Comparison of ENCODE assay signal across 9 cellular contexts in genomic region chr17:69961488-69962145, GRCh38.
A peak's percentile ranks its signal among the peaks of the same experiment; 100 is the strongest.
DNase-seq lines count a peak whose midpoint lies in the region; ATAC-seq and TF ChIP-seq lines count a peak whose summit lies in the region.
"Had no signal": no experiment of that assay in that cellular context is flagged by ENCODE, and none has a peak within 500 bp of the region (broad histone marks: within the 10 kb centered on the region; RNA-seq: fewer than 3 reads in every experiment).

No MANE protein-coding gene starts in this region.

- 0 out of 2 replicates have a peak overlapping the region, but pooled peaks have one; percentile 18 for H3K14ac ChIP-seq in IMR-90 (replicated peaks; ENCODE audit: low read depth, low read length)

- H3K27me3 ChIP-seq in IMR-90 (ENCODE audit: control insufficient read depth, insufficient read depth, low read length) = peaks cover 4% of the 10 kb centered on the region; the same call in 1 of the 2 replicates
- H3K27me3 ChIP-seq in PC-3 (ENCODE audit: low read length) = no peaks in the 10 kb centered on the region
- H3K27me3 ChIP-seq in sigmoid colon = no peaks in the 10 kb centered on the region
- H3K27me3 ChIP-seq in effector memory CD4-positive, alpha-beta T cell (replicated peaks; ENCODE audit: control insufficient read depth, insufficient read depth, low read length, poor library complexity, severe bottlenecking) = no peaks in the 10 kb centered on the region

- peak; percentile 88 for ATAC-seq in IMR-90 (ENCODE audit: low read depth)
- peak; percentile 92 for ATAC-seq in PC-3
- no peak for ATAC-seq in GM21390 (IDR thresholded peaks at IDR 0.05; ENCODE audit: unreplicated experiment)
- ATAC-seq: stimulated activated naive CD8-positive, alpha-beta T cell treated with anti-CD3 and anti-CD28 coated beads, Interleukin-15, amount 100 ng/mL, for 72 hours had no signal

- H3K27ac ChIP-seq in IMR-90 (ENCODE audit: insufficient read depth, low read length) (peak overlapping the region; percentile 36; the same call in 1 of the 2 replicates), PC-3 (ENCODE audit: low read length) (no peak overlapping the region), sigmoid colon (peak overlapping the region in 1 of 4 donors; percentile 43), RWPE1 (no peak overlapping the region)
- H3K27ac ChIP-seq in effector memory CD4-positive, alpha-beta T cell (ENCODE audit: insufficient read depth, low read length, poor library complexity, severe bottlenecking) = no peak overlapping the region

- in situ Hi-C loops in IMR-90 (cut with MboI; ENCODE audit: low sequenced_read_pairs) = no loop called here

- WGBS in IMR-90 (ENCODE audit: extremely low coverage in 2 of 2, insufficient read length in 1 of 2), 2 experiments = 25% methylated on average over 4 of the region's 7 CpGs; no CpG with 5 or more reads in 1 of the 2 experiments
- WGBS in sigmoid colon, 2 donors = 14 to 47% methylated on average over 7 of the region's 7 CpGs

- TF ChIP-seq RAD21 in IMR-90 (IDR thresholded peaks at IDR 0.05; ENCODE audit: low read length) = no peak

- peak overlapping the region; percentile 12; the same call in 1 of the 2 replicates for H3K4ac ChIP-seq in IMR-90 (ENCODE audit: low read depth, low read length)

- peak overlapping the region; percentile 4; the same call in 1 of the 2 replicates for H4K5ac ChIP-seq in IMR-90 (ENCODE audit: low read depth, low read length)

- no peak overlapping the region for H2AK9ac ChIP-seq in IMR-90 (replicated peaks; ENCODE audit: low read depth, low read length, poor library complexity)

- no peak overlapping the region for H3K27ac Mint-ChIP-seq in glutamatergic neuron (ENCODE audit: unreplicated experiment)
- H3K27ac Mint-ChIP-seq: stimulated activated naive CD8-positive, alpha-beta T cell treated with anti-CD3 and anti-CD28 coated beads, Interleukin-15, amount 100 ng/mL, for 72 hours had no signal

- peak overlapping the region; percentile 2; the same call in 1 of the 2 replicates for H3K23ac ChIP-seq in IMR-90 (ENCODE audit: low read depth, low read length)

- peak overlapping the region; percentile 0; the same call in 1 of the 2 replicates for H3K18ac ChIP-seq in IMR-90 (ENCODE audit: low read depth, low read length)

- H4K8ac ChIP-seq in IMR-90 (ENCODE audit: low read depth in 2 of 2, low read length in 2 of 2) = no peak overlapping the region

- H3K36me3 ChIP-seq in IMR-90 (ENCODE audit: control insufficient read depth, insufficient read depth, low read length) (no peaks in the 10 kb centered on the region), PC-3 (ENCODE audit: low read depth, low read length) (no peaks in the 10 kb centered on the region), sigmoid colon (no peaks in the 10 kb centered on the region)
- no peaks in the 10 kb centered on the region for H3K36me3 ChIP-seq in effector memory CD4-positive, alpha-beta T cell (ENCODE audit: control insufficient read depth, insufficient read depth, low read length)

- DNase-seq in IMR-90 (peak; percentile 47), PC-3 (peak; percentile 34), glutamatergic neuron (peak; percentile 38), sigmoid colon (peak; percentile 72), RWPE1 (ENCODE audit: low spot score) (no peak)
- no peak for DNase-seq in effector memory CD4-positive, alpha-beta T cell
- DNase-seq: activated CD4-positive, alpha-beta T cell treated with anti-CD3 and anti-CD28 coated beads for 1 hour; stimulated activated naive CD8-positive, alpha-beta T cell treated with anti-CD3 and anti-CD28 coated beads, Interleukin-15, amount 100 ng/mL, for 72 hours had no signal

- no peak for TF ChIP-seq EP300 in sigmoid colon (IDR thresholded peaks at IDR 0.05)

- no peaks in the 10 kb centered on the region for H3K9me2 ChIP-seq in PC-3 (replicated peaks; ENCODE audit: low read length)

- H3K4me2 ChIP-seq in IMR-90 (ENCODE audit: low read depth, low read length) (no peak overlapping the region; the same call in 1 of the 2 replicates), PC-3 (ENCODE audit: low read length) (peak overlapping the region; percentile 58)

- no peak for TF ChIP-seq CTCF in IMR-90 (conservative IDR thresholded peaks at IDR 0.05; ENCODE audit: low read depth, low read length)
- TF ChIP-seq CTCF in PC-3 (conservative IDR thresholded peaks at IDR 0.05; ENCODE audit: low read depth, low read length) = no peak
- TF ChIP-seq CTCF in glutamatergic neuron (IDR thresholded peaks at IDR 0.05; ENCODE audit: partially characterized antibody, unreplicated experiment) = no peak
- TF ChIP-seq CTCF in sigmoid colon (IDR thresholded peaks at IDR 0.05) = no peak
- TF ChIP-seq CTCF in RWPE1 (conservative IDR thresholded peaks at IDR 0.05; ENCODE audit: low read depth) = no peak

- TF ChIP-seq POLR2A in IMR-90 (IDR thresholded peaks at IDR 0.05; ENCODE audit: low read depth, low read length) (no peak), sigmoid colon (IDR thresholded peaks at IDR 0.05) (no peak)

- H3K4me1 ChIP-seq in IMR-90 (ENCODE audit: control insufficient read depth, insufficient read depth, low read length) = peaks cover 8% of the 10 kb centered on the region; the same call in 1 of the 2 replicates
- peaks cover 10% of the 10 kb centered on the region for H3K4me1 ChIP-seq in PC-3 (ENCODE audit: insufficient read depth, low read length)
- H3K4me1 ChIP-seq in sigmoid colon = peaks cover 0 to 26% (median 9%) of the 10 kb centered on the region in 4 donors
- no peaks in the 10 kb centered on the region for H3K4me1 ChIP-seq in effector memory CD4-positive, alpha-beta T cell (ENCODE audit: control insufficient read depth, insufficient read depth, low read length, poor library complexity, severe bottlenecking)

- no peak overlapping the region for H3K56ac ChIP-seq in IMR-90 (ENCODE audit: extremely low read depth, insufficient read depth, low read length)

- CTCF ChIA-PET in IMR-90 (lab: Yijun Ruan, JAX) (interaction anchor here (0.9 to 1.5 kb wide), 2 partner anchors 9 to 354 kb away, joined by 4 to 5 read pairs; no protein-coding TSS in a partner anchor), PC-3 (lab: Charles Lee) (interaction anchor here (1.1 kb wide), 1 partner anchor 354 kb away, joined by 5 read pairs; no protein-coding TSS in a partner anchor), RWPE1 (lab: Yijun Ruan, JAX) (interaction anchor here (0.5 kb wide), 1 partner anchor 82 kb away, joined by 3 read pairs; no protein-coding TSS in a partner anchor)

- H3K9me3 ChIP-seq in IMR-90 (ENCODE audit: control insufficient read depth, insufficient read depth, low read length) = peaks cover 5% of the 10 kb centered on the region; the same call in 1 of the 2 replicates
- no peaks in the 10 kb centered on the region for H3K9me3 ChIP-seq in PC-3 (ENCODE audit: low read length)
- H3K9me3 ChIP-seq in sigmoid colon = no peaks in the 10 kb centered on the region
- no peaks in the 10 kb centered on the region for H3K9me3 ChIP-seq in effector memory CD4-positive, alpha-beta T cell (ENCODE audit: control insufficient read depth, low read length)

- no peaks in the 10 kb centered on the region for H3K36me3 Mint-ChIP-seq in glutamatergic neuron (ENCODE audit: unreplicated experiment)

- POLR2A ChIA-PET in IMR-90 (lab: Charles Lee; ENCODE audit: unreplicated experiment) = interaction anchor here (0.6 kb wide), 1 partner anchor 353 kb away, joined by 4 read pairs; no protein-coding TSS in a partner anchor
- POLR2A ChIA-PET in PC-3 (lab: Charles Lee; ENCODE audit: unreplicated experiment) = no interaction called here
- POLR2A ChIA-PET in RWPE1 (lab: Yijun Ruan, JAX; ENCODE audit: low non-redundant PET) = no interaction called here

- H4K20me1 ChIP-seq in IMR-90 (ENCODE audit: insufficient read depth, low read length) (no peaks in the 10 kb centered on the region), PC-3 (ENCODE audit: low read length) (no peaks in the 10 kb centered on the region)

- H2AK5ac ChIP-seq in IMR-90 (ENCODE audit: low read depth, low read length) = no peak overlapping the region; the same call in 1 of the 2 replicates

- H3K79me2 ChIP-seq in PC-3 (ENCODE audit: low read length) = no peaks in the 10 kb centered on the region

- no TSS peak for BruUV-seq in IMR-90 (replicated peaks; lab: Mats Ljungman, UMichigan)
- BruUV-seq in PC-3 (replicated peaks; lab: Mats Ljungman, UMichigan) = no TSS peak

- H2BK120ac ChIP-seq in IMR-90 (ENCODE audit: low read depth, low read length) = peak overlapping the region; percentile 27

- H3K4me1 Mint-ChIP-seq in glutamatergic neuron (ENCODE audit: low read depth, unreplicated experiment) = peaks cover 8% of the 10 kb centered on the region
- H3K4me1 Mint-ChIP-seq: stimulated activated naive CD8-positive, alpha-beta T cell treated with anti-CD3 and anti-CD28 coated beads, Interleukin-15, amount 100 ng/mL, for 72 hours had no signal

- H3K4me3 Mint-ChIP-seq in glutamatergic neuron (ENCODE audit: unreplicated experiment) = no peak overlapping the region
- H3K4me3 Mint-ChIP-seq: stimulated activated naive CD8-positive, alpha-beta T cell treated with anti-CD3 and anti-CD28 coated beads, Interleukin-15, amount 100 ng/mL, for 72 hours had no signal

- H2BK5ac ChIP-seq in IMR-90 (ENCODE audit: low read depth, low read length, poor library complexity, severe bottlenecking) = no peak overlapping the region

- H3F3A ChIP-seq in PC-3 (ENCODE audit: low read length, unreplicated experiment) = no peaks in the 10 kb centered on the region

- peak overlapping the region; percentile 31; the same call in 1 of the 3 replicates for H2BK15ac ChIP-seq in IMR-90 (ENCODE audit: low read depth, low read length)

- 0 out of 2 replicates have a peak overlapping the region, but pooled peaks have one; percentile 1 for H2BK20ac ChIP-seq in IMR-90 (ENCODE audit: low read depth, low read length)

- H2AFZ ChIP-seq in IMR-90 (replicated peaks; ENCODE audit: low read length, poor library complexity) (peak overlapping the region; percentile 37), PC-3 (ENCODE audit: low read length) (peak overlapping the region; percentile 10; the same call in 1 of the 2 replicates)

- dilution Hi-C loops in IMR-90 (cut with HindIII; ENCODE audit: low sequenced_read_pairs, unreplicated experiment) = no loop called here

- intact Hi-C loops in IMR-90 (cut with micrococcal nuclease) (loop anchor here (5.0 kb wide), 1 partner anchor 354 kb away; no protein-coding TSS in a partner anchor), PC-3 (cut with micrococcal nuclease) (loop anchor here (5.0 to 10.0 kb wide), 2 partner anchors 176 to 357 kb away; no protein-coding TSS in a partner anchor), sigmoid colon (cut with DNase I) (no loop called here)

- H3K9ac ChIP-seq in IMR-90 (ENCODE audit: low read depth, low read length) (no peak overlapping the region), PC-3 (ENCODE audit: low read length) (no peak overlapping the region)

- H3K9me1 ChIP-seq in IMR-90 (ENCODE audit: insufficient read depth, low read length) = no peaks in the 10 kb centered on the region

- peaks cover 4% of the 10 kb centered on the region for H3K9me3 Mint-ChIP-seq in glutamatergic neuron (ENCODE audit: unreplicated experiment)
- H3K9me3 Mint-ChIP-seq: stimulated activated naive CD8-positive, alpha-beta T cell treated with anti-CD3 and anti-CD28 coated beads, Interleukin-15, amount 100 ng/mL, for 72 hours had no signal

- H4K91ac ChIP-seq in IMR-90 (ENCODE audit: insufficient read depth, low read depth, low read length) = peak overlapping the region; percentile 4; the same call in 1 of the 2 replicates

- H3K79me1 ChIP-seq in IMR-90 (ENCODE audit: low read depth in 1 of 2, low read length in 2 of 2) = no peaks in the 10 kb centered on the region

- H3K4me3 ChIP-seq in IMR-90 (ENCODE audit: insufficient read depth, low read depth, low read length) (no peak overlapping the region), PC-3 (ENCODE audit: low read length) (peak overlapping the region; percentile 7; the same call in 1 of the 2 replicates), sigmoid colon (no peak overlapping the region)
- H3K4me3 ChIP-seq in effector memory CD4-positive, alpha-beta T cell (ENCODE audit: insufficient read depth, low read depth, low read length, poor library complexity, severe bottlenecking) = no peak overlapping the region

- H3K27me3 Mint-ChIP-seq in glutamatergic neuron (ENCODE audit: unreplicated experiment) = peaks cover 4% of the 10 kb centered on the region
- H3K27me3 Mint-ChIP-seq: stimulated activated naive CD8-positive, alpha-beta T cell treated with anti-CD3 and anti-CD28 coated beads, Interleukin-15, amount 100 ng/mL, for 72 hours had no signal

Comparison
In these comparisons a context has a peak if more than half of its experiments do, and no peak if none do; other contexts are left out.
1. DNase-seq: peak in IMR-90 (single experiment), PC-3 (single experiment), glutamatergic neuron (single experiment) and sigmoid colon (single experiment); none in effector memory CD4-positive, alpha-beta T cell (0 of 3) and RWPE1 (single experiment).